Comparison of ENCODE assay signal across 27 cellular contexts in genomic region chr17:41796066-41796895, GRCh38. TPM values are rescaled to one million over a fixed set of nuclear protein-coding genes. Genes with fewer than 3 reads are reported as not detected.
DNase-seq lines count a peak whose midpoint lies in the region; TF ChIP-seq lines count a peak whose summit lies in the region.
"Had no signal": no experiment of that assay in that cellular context is flagged by ENCODE, and none has a peak within 500 bp of the region (broad histone marks: within the 10 kb centered on the region; RNA-seq: fewer than 3 reads in every experiment).

No MANE protein-coding gene starts in this region.

- H3K27ac ChIP-seq in coronary artery: no peak overlapping the region
- H3K27ac ChIP-seq: brain microvascular endothelial cell, C4-2B, uterus had no signal

- peaks cover 23% of the 10 kb centered on the region for H3K4me1 Mint-ChIP-seq in neural crest cell

- peak; percentile 9 for DNase-seq in HuH-7.5 (ENCODE audit: low spot score)
- peak; percentile 16 for DNase-seq in OCI-M1 (lab: John Stamatoyannopoulos, UW)
- DNase-seq in coronary artery (ENCODE audit: low spot score): peak; percentile 59
- DNase-seq in neural crest cell (ENCODE audit: low read depth, low spot score): no peak
- DNase-seq in COLO829 (ENCODE audit: low spot score): no peak
- no peak for DNase-seq in NCI-H524 treated with DMSO at 0.1 percent for 48 hours (lab: John Stamatoyannopoulos, UW)
- no peak for DNase-seq in NCI-H2081 treated with DMSO at 0.1 percent for 48 hours (lab: John Stamatoyannopoulos, UW)
- DNase-seq: activated CD4-positive, alpha-beta T cell treated with anti-CD3 and anti-CD28 coated beads, Interleukin-2, amount 10 ng/mL, durations not matched to agents 7 days and 5 days; activated naive CD4-positive, alpha-beta T cell treated with anti-CD3 and anti-CD28 coated beads for 36 hours; amniotic stem cell; brain microvascular endothelial cell; effector CD8-positive, alpha-beta T cell; EL; erythroblast; foreskin fibroblast; head of caudate nucleus; NCI-H1417 treated with DMSO at 0.1 percent for 48 hours; NCI-H446; stimulated activated CD4-positive, alpha-beta T cell treated with anti-CD3 and anti-CD28 coated beads, Interleukin-4, amount 100 ng/mL, for 24 hours; stimulated activated naive B cell treated with anti-CD40 and anti-IgM and Interleukin-4, amounts not matched to agents 10 μg/mL and 1 μg/mL and 100 μg/mL, for 72 hours; SW 1271; T-helper 9 cell; uterus had no signal

- H3K9me3 Mint-ChIP-seq in neural crest cell: no peaks in the 10 kb centered on the region
- H3K9me3 Mint-ChIP-seq: activated CD4-positive, alpha-beta T cell treated with anti-CD3 and anti-CD28 coated beads, Interleukin-2, amount 10 ng/mL, durations not matched to agents 7 days and 5 days; activated naive CD4-positive, alpha-beta T cell treated with anti-CD3 and anti-CD28 coated beads for 36 hours; stimulated activated naive B cell treated with anti-CD40 and anti-IgM and Interleukin-4, amounts not matched to agents 10 μg/mL and 1 μg/mL and 100 μg/mL, for 72 hours; WTC11 had no signal

- H3K27ac Mint-ChIP-seq in neural crest cell (ENCODE audit: unreplicated experiment): no peak overlapping the region
- H3K27ac Mint-ChIP-seq: activated CD4-positive, alpha-beta T cell treated with anti-CD3 and anti-CD28 coated beads, Interleukin-2, amount 10 ng/mL, durations not matched to agents 7 days and 5 days; activated naive CD4-positive, alpha-beta T cell treated with anti-CD3 and anti-CD28 coated beads for 36 hours; stimulated activated naive B cell treated with anti-CD40 and anti-IgM and Interleukin-4, amounts not matched to agents 10 μg/mL and 1 μg/mL and 100 μg/mL, for 72 hours; WTC11 had no signal

- H3K27me3 Mint-ChIP-seq in neural crest cell (ENCODE audit: low read depth): no peaks in the 10 kb centered on the region
- H3K27me3 Mint-ChIP-seq: activated CD4-positive, alpha-beta T cell treated with anti-CD3 and anti-CD28 coated beads, Interleukin-2, amount 10 ng/mL, durations not matched to agents 7 days and 5 days; stimulated activated naive B cell treated with anti-CD40 and anti-IgM and Interleukin-4, amounts not matched to agents 10 μg/mL and 1 μg/mL and 100 μg/mL, for 72 hours had no signal

- no peak overlapping the region for H3K4me3 ChIP-seq in coronary artery
- H3K4me3 ChIP-seq: uterus had no signal

- no peak for TF ChIP-seq CTCF in coronary artery (IDR thresholded peaks at IDR 0.05)
- no peak for TF ChIP-seq CTCF in neural crest cell (conservative IDR thresholded peaks at IDR 0.05)

- H3K4me3 Mint-ChIP-seq in neural crest cell: peak overlapping the region; percentile 31
- H3K4me3 Mint-ChIP-seq: activated CD4-positive, alpha-beta T cell treated with anti-CD3 and anti-CD28 coated beads, Interleukin-2, amount 10 ng/mL, durations not matched to agents 7 days and 5 days; activated naive CD4-positive, alpha-beta T cell treated with anti-CD3 and anti-CD28 coated beads for 36 hours; stimulated activated naive B cell treated with anti-CD40 and anti-IgM and Interleukin-4, amounts not matched to agents 10 μg/mL and 1 μg/mL and 100 μg/mL, for 72 hours; WTC11 had no signal

- H3K36me3 Mint-ChIP-seq in neural crest cell (ENCODE audit: low read depth): no peaks in the 10 kb centered on the region
- H3K36me3 Mint-ChIP-seq: stimulated activated naive B cell treated with anti-CD40 and anti-IgM and Interleukin-4, amounts not matched to agents 10 μg/mL and 1 μg/mL and 100 μg/mL, for 72 hours; WTC11 had no signal

RNA-seq across cellular contexts. Expression of gene JUP, which starts 9.8 kb away (rescaled TPM):
- total RNA-seq in neural crest cell: 20.6 and 23.5 TPM in 2 replicates

RNA-seq across cellular contexts. Expression of gene P3H4, which starts 15.5 kb away (rescaled TPM):
- 40.3 and 42.3 TPM in 2 replicates for total RNA-seq in neural crest cell

RNA-seq across cellular contexts. Expression of gene FKBP10, which starts 16.5 kb away (rescaled TPM):
- 259 and 262 TPM in 2 replicates for total RNA-seq in neural crest cell

RNA-seq across cellular contexts. Expression of gene NT5C3B, which starts 39.8 kb away (rescaled TPM):
- 120 and 123 TPM in 2 replicates for total RNA-seq in neural crest cell

RNA-seq across cellular contexts. Expression of gene KLHL10, which starts 41.3 kb away (rescaled TPM):
- total RNA-seq in neural crest cell: not detected in 2 replicates
- total RNA-seq: activated CD4-positive, alpha-beta T cell treated with anti-CD3 and anti-CD28 coated beads, Interleukin-2, amount 10 ng/mL, durations not matched to agents 7 days and 5 days; activated naive CD4-positive, alpha-beta T cell treated with anti-CD3 and anti-CD28 coated beads for 36 hours; lung microvascular endothelial cell; sciatic nerve had no signal

Comparison
In these comparisons a context has a peak if more than half of its experiments do, and no peak if none do; other contexts are left out.
1. DNase-seq: peak in HuH-7.5 (single experiment), OCI-M1 (single experiment) and coronary artery (single experiment); none in neural crest cell (single experiment), COLO829 (single experiment), NCI-H524 treated with DMSO at 0.1 percent for 48 hours (single experiment) and NCI-H2081 treated with DMSO at 0.1 percent for 48 hours (single experiment).